28 cellular contexts compared by ENCODE assay signal in genomic region chr17:33904438-33904837, GRCh38.
"Had no signal": no experiment of that assay in that cellular context is flagged by ENCODE, and none has a peak within 500 bp of the region (broad histone marks: within the 10 kb centered on the region; RNA-seq: fewer than 3 reads in every experiment).

No MANE protein-coding gene starts in this region.

- H3K9me3 ChIP-seq: ovary, psoas muscle, right lobe of liver, sigmoid colon, stomach, thoracic aorta, thyroid gland, tibial nerve, upper lobe of left lung, vagina had no signal

- H3K4me1 Mint-ChIP-seq: natural killer cell; neural progenitor cell; stimulated activated effector memory CD8-positive, alpha-beta T cell treated with anti-CD3 and anti-CD28 coated beads, Interleukin-12 subunit alpha, Interleukin-12 subunit beta, amount 100 ng/mL, for 72 hours; stimulated activated naive B cell treated with anti-CD40 and anti-IgM and Interleukin-4, amounts not matched to agents 10 μg/mL and 1 μg/mL and 100 μg/mL, for 72 hours had no signal

- H3K36me3 ChIP-seq: neural progenitor cell, ovary, right lobe of liver, sigmoid colon, stomach, thoracic aorta, thyroid gland, tibial nerve, upper lobe of left lung, vagina had no signal

- H3K27ac ChIP-seq: neural progenitor cell, ovary, parathyroid adenoma, psoas muscle, right lobe of liver, sigmoid colon, stomach, thoracic aorta, thyroid gland, tibial nerve, upper lobe of left lung, vagina had no signal

- DNase-seq: natural killer cell; occipital lobe; ovary; posterior cingulate gyrus; psoas muscle; right cardiac atrium; right lobe of liver; sigmoid colon; small intestine; stimulated activated CD4-positive, alpha-beta T cell treated with anti-CD3 and anti-CD28 coated beads, Interleukin-15, amount 100 ng/mL, for 24 hours; stimulated activated CD4-positive, alpha-beta T cell treated with anti-CD3 and anti-CD28 coated beads, Interleukin-2, amount 100 ng/mL, for 24 hours; stimulated activated CD4-positive, alpha-beta T cell treated with anti-CD3 and anti-CD28 coated beads, Interleukin-2, amount 100 ng/mL, for 48 hours; stimulated activated CD4-positive, alpha-beta T cell treated with anti-CD3 and anti-CD28 coated beads, Interleukin-4, amount 100 ng/mL, for 24 hours; stimulated activated naive B cell treated with anti-CD40 and anti-IgM and Interleukin-4, amounts not matched to agents 10 μg/mL and 1 μg/mL and 100 μg/mL, for 72 hours; stimulated activated naive CD4-positive, alpha-beta T cell treated with Interleukin-2 at 50 U/mL for 16 hours; stomach; thyroid gland; trophoblast cell; upper lobe of left lung had no signal

- H3K4me1 ChIP-seq: neural progenitor cell, parathyroid adenoma, psoas muscle, right lobe of liver, sigmoid colon, stomach, thyroid gland, tibial nerve, upper lobe of left lung, vagina had no signal

- H3K4me3 ChIP-seq: neural progenitor cell, ovary, psoas muscle, right lobe of liver, sigmoid colon, stomach, thoracic aorta, thyroid gland, tibial nerve, upper lobe of left lung, vagina had no signal

- H3K4me3 Mint-ChIP-seq: natural killer cell; nephron; neural progenitor cell; stimulated activated effector memory CD8-positive, alpha-beta T cell treated with anti-CD3 and anti-CD28 coated beads, Interleukin-12 subunit alpha, Interleukin-12 subunit beta, amount 100 ng/mL, for 72 hours; stimulated activated naive B cell treated with anti-CD40 and anti-IgM and Interleukin-4, amounts not matched to agents 10 μg/mL and 1 μg/mL and 100 μg/mL, for 72 hours; stimulated activated naive CD8-positive, alpha-beta T cell treated with anti-CD3 and anti-CD28 coated beads, Interleukin-15, Interleukin-2, amounts not matched to agents 100 ng/mL and 50 ng/mL, for 24 hours had no signal

- H3K9me3 Mint-ChIP-seq: natural killer cell; nephron; neural progenitor cell; stimulated activated effector memory CD8-positive, alpha-beta T cell treated with anti-CD3 and anti-CD28 coated beads, Interleukin-12 subunit alpha, Interleukin-12 subunit beta, amount 100 ng/mL, for 72 hours; stimulated activated naive B cell treated with anti-CD40 and anti-IgM and Interleukin-4, amounts not matched to agents 10 μg/mL and 1 μg/mL and 100 μg/mL, for 72 hours; stimulated activated naive CD8-positive, alpha-beta T cell treated with anti-CD3 and anti-CD28 coated beads, Interleukin-15, Interleukin-2, amounts not matched to agents 100 ng/mL and 50 ng/mL, for 24 hours had no signal

- H3K27me3 ChIP-seq: neural progenitor cell, ovary, right lobe of liver, thyroid gland, tibial nerve, upper lobe of left lung, vagina had no signal

- H3K36me3 Mint-ChIP-seq: natural killer cell; neural progenitor cell; stimulated activated effector memory CD8-positive, alpha-beta T cell treated with anti-CD3 and anti-CD28 coated beads, Interleukin-12 subunit alpha, Interleukin-12 subunit beta, amount 100 ng/mL, for 72 hours; stimulated activated naive B cell treated with anti-CD40 and anti-IgM and Interleukin-4, amounts not matched to agents 10 μg/mL and 1 μg/mL and 100 μg/mL, for 72 hours had no signal

- H3K27ac Mint-ChIP-seq: natural killer cell; nephron; neural progenitor cell; progenitor cell of endocrine pancreas; stimulated activated effector memory CD8-positive, alpha-beta T cell treated with anti-CD3 and anti-CD28 coated beads, Interleukin-12 subunit alpha, Interleukin-12 subunit beta, amount 100 ng/mL, for 72 hours; stimulated activated naive B cell treated with anti-CD40 and anti-IgM and Interleukin-4, amounts not matched to agents 10 μg/mL and 1 μg/mL and 100 μg/mL, for 72 hours; stimulated activated naive CD8-positive, alpha-beta T cell treated with anti-CD3 and anti-CD28 coated beads, Interleukin-15, Interleukin-2, amounts not matched to agents 100 ng/mL and 50 ng/mL, for 24 hours had no signal
